Comparison of ENCODE assay signal across 19 cellular contexts in the genomic region with DNA sequence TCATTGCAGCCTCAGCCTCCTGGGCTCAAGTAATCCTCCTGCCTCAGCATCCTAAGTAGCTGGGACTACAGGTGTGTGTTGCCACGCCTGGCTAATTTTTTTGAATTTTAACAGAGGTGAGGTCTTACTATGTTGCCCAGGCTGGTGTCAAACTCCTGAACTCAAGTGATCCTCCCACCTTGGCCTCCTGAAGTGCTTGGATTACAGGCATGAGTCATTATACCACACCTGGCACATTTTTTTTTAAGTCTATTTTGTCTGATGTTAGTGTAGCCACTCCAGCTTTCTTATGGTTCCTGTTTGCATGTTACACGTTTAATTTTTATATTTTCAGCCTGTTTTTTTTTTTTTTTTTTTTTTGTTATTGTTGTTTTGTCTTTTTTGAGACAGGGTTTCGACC.
"Had no signal": no experiment of that assay in that cellular context is flagged by ENCODE, and none has a peak within 500 bp of the region (broad histone marks: within the 10 kb centered on the region; RNA-seq: fewer than 3 reads in every experiment).

No MANE protein-coding gene starts in this region.

- H3K27ac ChIP-seq: cardiac muscle cell, dorsolateral prefrontal cortex, hepatocyte, tibial nerve, vagina had no signal

- H3K4me3 Mint-ChIP-seq: activated naive CD4-positive, alpha-beta T cell treated with anti-CD3 and anti-CD28 coated beads for 36 hours; naive thymus-derived CD8-positive, alpha-beta T cell had no signal

- H3K27me3 Mint-ChIP-seq: naive thymus-derived CD8-positive, alpha-beta T cell had no signal

- H3K4me2 ChIP-seq: hepatocyte had no signal

- ATAC-seq: esophagus mucosa; left lobe of liver; naive thymus-derived CD8-positive, alpha-beta T cell had no signal

- FAIRE-seq: astrocyte had no signal

- H3K36me3 ChIP-seq: cardiac muscle cell had no signal

- H3K9me3 ChIP-seq: neutrophil, vagina had no signal

- H3K27me3 ChIP-seq: cardiac muscle cell, dorsolateral prefrontal cortex, hepatocyte, neutrophil, tibial nerve, vagina had no signal

- H3K27ac Mint-ChIP-seq: activated naive CD4-positive, alpha-beta T cell treated with anti-CD3 and anti-CD28 coated beads for 36 hours; activated T-helper 2 cell treated with anti-CD3 and anti-CD28 coated beads, Interferon-gamma antibody, Interleukin-2, Interleukin-4, amounts not matched to agents 10 μg/mL and 5 μg/mL and 100 μg/mL, durations not matched to agents 14 hours and 24 hours and 36 hours had no signal

- H2AFZ ChIP-seq: hepatocyte had no signal

- H3K4me3 ChIP-seq: cardiac muscle cell, dorsolateral prefrontal cortex, hepatocyte, tibial nerve, vagina had no signal

- DNase-seq: activated CD4-positive, CD25-positive, alpha-beta regulatory T cell treated with anti-CD3 and anti-CD28 coated beads, Interleukin-2, amount 50 U/mL, for 72 hours; activated naive CD4-positive, alpha-beta T cell treated with anti-CD3 and anti-CD28 coated beads for 36 hours; dorsolateral prefrontal cortex; islet precursor cell; mammary epithelial cell; naive thymus-derived CD8-positive, alpha-beta T cell; retina; stimulated activated CD4-positive, alpha-beta T cell treated with anti-CD3 and anti-CD28 coated beads, Interleukin-15, amount 100 ng/mL, for 24 hours; stimulated activated CD4-positive, alpha-beta T cell treated with anti-CD3 and anti-CD28 coated beads, Interleukin-4, amount 100 ng/mL, for 24 hours; stimulated activated naive CD4-positive, alpha-beta T cell had no signal
